11 cellular contexts compared by ENCODE assay signal in genomic region chr2:59312967-59313943, GRCh38.
"Had no signal": no experiment of that assay in that cellular context is flagged by ENCODE, and none has a peak within 500 bp of the region (broad histone marks: within the 10 kb centered on the region; RNA-seq: fewer than 3 reads in every experiment).

No MANE protein-coding gene starts in this region.

- H3K27me3 ChIP-seq: brain microvascular endothelial cell, foreskin keratinocyte had no signal

- H3K4me1 ChIP-seq: foreskin keratinocyte, uterus had no signal

- DNase-seq: activated CD4-positive, alpha-beta T cell treated with anti-CD3 and anti-CD28 coated beads, Interleukin-2, amount 50 U/mL, for 1 hour; activated CD8-positive, alpha-beta memory T cell treated with anti-CD3 and anti-CD28 coated beads for 24 hours; activated naive CD4-positive, alpha-beta T cell treated with Interleukin-2 at 50 U/mL for 16 hours; brain microvascular endothelial cell; cortex of kidney; effector CD4-positive, alpha-beta T cell; foreskin keratinocyte; kidney glomerular epithelial cell; retina; uterus had no signal

- H3K9me3 ChIP-seq: uterus had no signal

- H3K36me3 ChIP-seq: brain microvascular endothelial cell, uterus had no signal

- FAIRE-seq: endothelial cell of umbilical vein had no signal

- H3K27ac ChIP-seq: brain microvascular endothelial cell, foreskin keratinocyte, uterus had no signal

- H3K4me3 ChIP-seq: uterus had no signal
